Comparison of ENCODE assay signal across 27 cellular contexts in genomic region chr20:61291166-61291829, GRCh38. TPM values are rescaled to one million over a fixed set of nuclear protein-coding genes. Genes with fewer than 3 reads are reported as not detected.
"Had no signal": no experiment of that assay in that cellular context is flagged by ENCODE, and none has a peak within 500 bp of the region (broad histone marks: within the 10 kb centered on the region; RNA-seq: fewer than 3 reads in every experiment).

No MANE protein-coding gene starts in this region.

- H2AFZ ChIP-seq: parathyroid adenoma had no signal

- H3K79me2 ChIP-seq: parathyroid adenoma had no signal

- H3K4me2 ChIP-seq: smooth muscle cell had no signal

- H3K4me1 ChIP-seq: parathyroid adenoma, psoas muscle, suprapubic skin, testis, tibial artery, transverse colon, upper lobe of right lung, uterus had no signal

- H3K4me3 ChIP-seq: ovary, psoas muscle, skin epidermis, smooth muscle cell, spleen, suprapubic skin, testis, tibial artery, transverse colon, upper lobe of right lung, uterus had no signal

- H3K27ac ChIP-seq: neutrophil, ovary, parathyroid adenoma, psoas muscle, skin epidermis, spleen, suprapubic skin, testis, tibial artery, transverse colon, upper lobe of right lung, uterus had no signal

- H3K27me3 ChIP-seq: neutrophil, ovary, spleen, testis, transverse colon, uterus had no signal

- H3K9me3 ChIP-seq: neutrophil, ovary, psoas muscle, suprapubic skin, testis, tibial artery, transverse colon, upper lobe of right lung, uterus had no signal

- DNase-seq: naive thymus-derived CD8-positive, alpha-beta T cell; nephron progenitor cell; nucleus accumbens; ovary; psoas muscle; right cardiac atrium; spleen; stimulated activated CD4-positive, alpha-beta T cell treated with anti-CD3 and anti-CD28 coated beads, Interleukin-12 subunit alpha, Interleukin-12 subunit beta, amount 100 ng/mL, for 4 hours; stimulated activated CD4-positive, alpha-beta T cell treated with anti-CD3 and anti-CD28 coated beads, Interleukin-1b, Interleukin-23, amount 100 ng/mL, for 48 hours; stimulated activated CD4-positive, alpha-beta T cell treated with anti-CD3 and anti-CD28 coated beads, Interleukin-4, amount 100 ng/mL, for 1 hour; stimulated activated CD4-positive, alpha-beta T cell treated with anti-CD3 and anti-CD28 coated beads, Interleukin-4, amount 100 ng/mL, for 4 hours; stimulated activated CD8-positive, alpha-beta memory T cell treated with anti-CD3 and anti-CD28 coated beads, Interleukin-4, amount 100 ng/mL, for 48 hours; stimulated activated naive CD4-positive, alpha-beta T cell; stimulated activated naive CD8-positive, alpha-beta T cell treated with anti-CD3 and anti-CD28 coated beads, Interleukin-15, amount 100 ng/mL, for 72 hours; stimulated activated naive CD8-positive, alpha-beta T cell treated with anti-CD3 and anti-CD28 coated beads, Interleukin-15, Interleukin-2, amounts not matched to agents 100 U/mL and 50 U/mL, for 24 hours; substantia nigra; testis; tibial artery; transverse colon; upper lobe of right lung; uterus had no signal

- H3K36me3 ChIP-seq: neutrophil, ovary, spleen, suprapubic skin, tibial artery, transverse colon, upper lobe of right lung, uterus had no signal

RNA-seq across cellular contexts. Expression of gene CDH4, which starts 39.2 kb away (rescaled TPM):
- total RNA-seq: natural killer cell treated with Interleukin-12 subunit alpha and Interleukin-12 subunit beta and Interleukin-15 and Interleukin-18, amount 100 ng/mL, for 72 hours; transverse colon had no signal
